In the genomic region with DNA sequence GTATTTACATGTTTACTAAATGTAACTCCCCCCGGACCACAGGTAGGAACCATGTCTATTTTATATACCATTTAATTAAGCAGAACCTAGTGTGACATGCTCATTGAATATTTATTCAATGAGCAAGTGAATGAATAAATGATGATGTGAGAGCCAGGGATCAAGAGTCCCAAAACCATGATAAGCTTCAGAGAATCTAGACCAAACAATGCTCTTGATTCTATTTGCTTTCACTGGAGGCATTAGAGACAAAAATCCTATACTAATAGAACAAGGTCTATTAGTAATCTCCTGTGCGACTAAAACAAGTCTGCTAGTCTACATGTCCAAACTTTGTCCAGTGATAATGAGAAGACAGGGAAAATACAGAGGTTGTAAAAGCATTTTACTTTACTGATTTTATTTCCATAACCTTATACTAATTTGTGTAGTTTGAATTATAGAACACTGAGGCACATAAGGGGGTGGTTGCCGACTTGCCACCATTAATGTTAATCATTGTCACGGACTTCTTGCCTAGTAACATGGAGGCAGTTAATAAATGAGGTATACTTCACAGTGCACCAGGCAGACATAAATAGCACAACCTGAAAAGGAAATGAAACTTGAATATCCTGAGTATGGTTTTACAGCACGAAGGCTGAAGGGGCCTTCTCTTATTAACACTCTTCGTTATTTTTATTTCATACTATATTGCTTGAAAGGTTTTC, we compare ENCODE assay signal across 8 cellular contexts.
DNase-seq lines count a peak whose midpoint lies in the region; ATAC-seq and TF ChIP-seq lines count a peak whose summit lies in the region.
"Had no signal": no experiment of that assay in that cellular context is flagged by ENCODE, and none has a peak within 500 bp of the region (broad histone marks: within the 10 kb centered on the region; RNA-seq: fewer than 3 reads in every experiment).

No MANE protein-coding gene starts in this region.

- no peak overlapping the region for H3K4me3 Mint-ChIP-seq in stimulated activated memory B cell treated with anti-CD40 and anti-IgM and Interleukin-4, amounts not matched to agents 10 μg/mL and 1 μg/mL and 100 μg/mL, for 72 hours

- DNase-seq in H4 (ENCODE audit: low spot score): no peak
- DNase-seq in spleen: no peak
- no peak for DNase-seq in foreskin keratinocyte
- DNase-seq: stimulated activated CD4-positive, alpha-beta T cell treated with anti-CD3 and anti-CD28 coated beads, Interleukin-4, amount 100 ng/mL, for 24 hours had no signal

- ATAC-seq in GM19043 (IDR thresholded peaks at IDR 0.05; ENCODE audit: low read depth, unreplicated experiment) (peak; percentile 64), GM21825 (IDR thresholded peaks at IDR 0.05; ENCODE audit: unreplicated experiment) (peak; percentile 72), HG03342 (IDR thresholded peaks at IDR 0.05; ENCODE audit: unreplicated experiment) (peak; percentile 77), foreskin keratinocyte (no peak)
- ATAC-seq in stimulated activated memory B cell treated with anti-CD40 and anti-IgM and Interleukin-4, amounts not matched to agents 10 μg/mL and 1 μg/mL and 100 μg/mL, for 72 hours: peak; percentile 74

- H3K27ac Mint-ChIP-seq in stimulated activated memory B cell treated with anti-CD40 and anti-IgM and Interleukin-4, amounts not matched to agents 10 μg/mL and 1 μg/mL and 100 μg/mL, for 72 hours: peak overlapping the region; percentile 51

- intact Hi-C loops in spleen (cut with DNase I; ENCODE audit: low total_unique reads): no loop called here

- H3K27me3 ChIP-seq in spleen (replicated peaks in 1 of 7): no peaks in the 10 kb centered on the region
- H3K27me3 ChIP-seq in foreskin keratinocyte: peaks cover 5% of the 10 kb centered on the region

- no peak for TF ChIP-seq CTCF in spleen (IDR thresholded peaks at IDR 0.05 in 8 of 11, conservative IDR thresholded peaks at IDR 0.05 in 3 of 11)
- no peak for TF ChIP-seq CTCF in foreskin keratinocyte (conservative IDR thresholded peaks at IDR 0.05)

- H3K4me1 ChIP-seq in spleen: no peaks in the 10 kb centered on the region
- H3K4me1 ChIP-seq in foreskin keratinocyte: no peaks in the 10 kb centered on the region

- no peaks in the 10 kb centered on the region for H3K9me3 ChIP-seq in spleen

- TF ChIP-seq POLR2A in spleen (IDR thresholded peaks at IDR 0.05): no peak

- no peaks in the 10 kb centered on the region for H3K36me3 ChIP-seq in spleen

- H3K27ac ChIP-seq in spleen (no peak overlapping the region), foreskin keratinocyte (no peak overlapping the region)

- 71 to 83% (median 78%) methylated on average over 6 of the region's 6 CpGs for WGBS in spleen, 5 donors

- peaks cover 3% of the 10 kb centered on the region for H3K9me3 Mint-ChIP-seq in stimulated activated memory B cell treated with anti-CD40 and anti-IgM and Interleukin-4, amounts not matched to agents 10 μg/mL and 1 μg/mL and 100 μg/mL, for 72 hours

- H3K36me3 Mint-ChIP-seq in stimulated activated memory B cell treated with anti-CD40 and anti-IgM and Interleukin-4, amounts not matched to agents 10 μg/mL and 1 μg/mL and 100 μg/mL, for 72 hours: no peaks in the 10 kb centered on the region

- H3K4me1 Mint-ChIP-seq in stimulated activated memory B cell treated with anti-CD40 and anti-IgM and Interleukin-4, amounts not matched to agents 10 μg/mL and 1 μg/mL and 100 μg/mL, for 72 hours: peaks cover 32% of the 10 kb centered on the region

- no peaks in the 10 kb centered on the region for H3K27me3 Mint-ChIP-seq in stimulated activated memory B cell treated with anti-CD40 and anti-IgM and Interleukin-4, amounts not matched to agents 10 μg/mL and 1 μg/mL and 100 μg/mL, for 72 hours

- no peak overlapping the region for H3K4me3 ChIP-seq in spleen
